ENCODE assay signal across 8 cellular contexts in genomic region chr6:41733349-41733706, GRCh38. TPM values are rescaled to one million over a fixed set of nuclear protein-coding genes. Genes with fewer than 3 reads are reported as not detected.
DNase-seq lines count a peak whose midpoint lies in the region; ATAC-seq and TF ChIP-seq lines count a peak whose summit lies in the region.

No MANE protein-coding gene starts in this region.

- H3K9ac ChIP-seq in BLaER1 treated with 17β-estradiol and CSF1 and Interleukin-3, amounts not matched to agents 10 nM and 100 nM, result peak overlapping the region; percentile 81 to 99 (median 95)

- H3K9me3 ChIP-seq in BLaER1 treated with 17β-estradiol and CSF1 and Interleukin-3, amounts not matched to agents 10 nM and 100 nM (replicated peaks in 1 of 11), result no peaks in the 10 kb centered on the region
- H3K9me3 ChIP-seq in KOPT-K1 (ENCODE audit: insufficient read depth, low read length, poor library complexity, severe bottlenecking), result no peaks in the 10 kb centered on the region
- no peaks in the 10 kb centered on the region for H3K9me3 ChIP-seq in MG63

- peak overlapping the region; percentile 77 to 98 (median 90) for H3K4me3 ChIP-seq in BLaER1 treated with 17β-estradiol and CSF1 and Interleukin-3, amounts not matched to agents 10 nM and 100 nM
- H3K4me3 ChIP-seq in dorsolateral prefrontal cortex, result peak overlapping the region; percentile 51 to 98 (median 85)
- H3K4me3 ChIP-seq in MG63, result no peak overlapping the region; the same call in 1 of the 2 replicates

- H3K27me3 Mint-ChIP-seq in nephron progenitor cell (ENCODE audit: low read depth, poor library complexity), result peaks cover 24% of the 10 kb centered on the region

- H3K27ac ChIP-seq in BLaER1 treated with 17β-estradiol and CSF1 and Interleukin-3, amounts not matched to agents 10 nM and 100 nM, result peak overlapping the region; percentile 44 to 100 (median 96)
- H3K27ac ChIP-seq in KOPT-K1 (ENCODE audit: low read depth, low read length, poor library complexity, severe bottlenecking) (peak overlapping the region; percentile 49), dorsolateral prefrontal cortex (peak overlapping the region; percentile 90 to 100 (median 99))

- peak overlapping the region; percentile 96 to 100 (median 99) for H3K4me2 ChIP-seq in BLaER1 treated with 17β-estradiol and CSF1 and Interleukin-3, amounts not matched to agents 10 nM and 100 nM

- intact Hi-C loops in dorsolateral prefrontal cortex (cut with DNase I), result loop anchor here in 1 of 2 donors (5.0 kb wide), 1 partner anchor 41 kb away; no protein-coding TSS in a partner anchor

- H3K9me3 Mint-ChIP-seq in nephron progenitor cell, result no peaks in the 10 kb centered on the region

- peak in 1 of 10 donors; percentile 47 for DNase-seq in dorsolateral prefrontal cortex
- DNase-seq in nephron progenitor cell, result no peak
- DNase-seq in MG63, result no peak
- DNase-seq in stimulated activated CD4-positive, alpha-beta T cell treated with anti-CD3 and anti-CD28 coated beads, Interleukin-12 subunit alpha, Interleukin-12 subunit beta, amount 100 ng/mL, for 4 hours, result no peak
- no peak for DNase-seq in NCI-H82 (lab: John Stamatoyannopoulos, UW)

- H3K27ac Mint-ChIP-seq in nephron progenitor cell, result no peak overlapping the region

- peak overlapping the region; percentile 84 for H3K4me3 Mint-ChIP-seq in nephron progenitor cell

- peaks cover 0 to 20% (median 4%) of the 10 kb centered on the region in 11 experiments; a peak in 8 of 22 replicates for H3K36me3 ChIP-seq in BLaER1 treated with 17β-estradiol and CSF1 and Interleukin-3, amounts not matched to agents 10 nM and 100 nM
- no peaks in the 10 kb centered on the region for H3K36me3 ChIP-seq in KOPT-K1 (ENCODE audit: insufficient read depth, low read length)
- no peaks in the 10 kb centered on the region for H3K36me3 ChIP-seq in MG63

- H3K4me1 Mint-ChIP-seq in nephron progenitor cell, result peaks cover 26% of the 10 kb centered on the region

- no peaks in the 10 kb centered on the region for H3K27me3 ChIP-seq in BLaER1 treated with 17β-estradiol and CSF1 and Interleukin-3, amounts not matched to agents 10 nM and 100 nM
- H3K27me3 ChIP-seq in dorsolateral prefrontal cortex (no peaks in the 10 kb centered on the region), MG63 (no peaks in the 10 kb centered on the region)

- no peaks in the 10 kb centered on the region for H3K36me3 Mint-ChIP-seq in nephron progenitor cell (ENCODE audit: low read depth)

- no peak for ATAC-seq in HG03280 (IDR thresholded peaks at IDR 0.05; ENCODE audit: unreplicated experiment)

- H4K20me1 ChIP-seq in BLaER1 treated with 17β-estradiol and CSF1 and Interleukin-3, amounts not matched to agents 10 nM and 100 nM, result peaks cover 5 to 53% (median 16%) of the 10 kb centered on the region in 11 experiments; a peak in 15 of 22 replicates

- no peak for TF ChIP-seq CTCF in dorsolateral prefrontal cortex (IDR thresholded peaks at IDR 0.05 in 54 of 56, conservative IDR thresholded peaks at IDR 0.05 in 2 of 56; ENCODE audit: low read depth in 1 of 56, partially characterized antibody in 56 of 56)
- TF ChIP-seq CTCF in nephron progenitor cell (IDR thresholded peaks at IDR 0.05), result no peak

- H3K4me1 ChIP-seq in BLaER1 treated with 17β-estradiol and CSF1 and Interleukin-3, amounts not matched to agents 10 nM and 100 nM, result peaks cover 59 to 71% (median 64%) of the 10 kb centered on the region in 10 experiments

RNA-seq across cellular contexts. Expression of gene TFEB, which starts 2.1 kb away (rescaled TPM):
- total RNA-seq in dorsolateral prefrontal cortex, result 100 to 1,000 TPM in 2 of 120 experiments, 10 to 100 TPM in 118; 13.9 to 125 (median 40.5) TPM
- total RNA-seq in MG63 (2014; rRNA removed; shearing (Covaris generic); ENCODE audit: low replicate concordance), result 4.4 and 5.2 TPM in 2 replicates

RNA-seq across cellular contexts. Expression of gene PGC, which starts 13.9 kb away (rescaled TPM):
- 1 to 10 TPM in 11 of 120 experiments, under 1 TPM in 26, not detected in 83; 0.38 to 2.2 (median 0.64) TPM for total RNA-seq in dorsolateral prefrontal cortex
- not detected in 2 replicates for total RNA-seq in MG63 (2014; rRNA removed; shearing (Covaris generic); ENCODE audit: low replicate concordance)

RNA-seq across cellular contexts. Expression of gene FRS3, which starts 46.4 kb away (rescaled TPM):
- total RNA-seq in dorsolateral prefrontal cortex, result 10 to 100 TPM; 20.4 to 52.8 (median 33.0) TPM
- total RNA-seq in MG63 (2014; rRNA removed; shearing (Covaris generic); ENCODE audit: low replicate concordance), result 0.49 TPM in 1 of 2 replicates, not detected in the other

RNA-seq across cellular contexts. Expression of gene PRICKLE4, which starts 47.3 kb away (rescaled TPM):
- 1 to 10 TPM in 71 of 120 experiments, under 1 TPM in 17, not detected in 32; 0.36 to 9.2 (median 2.1) TPM for total RNA-seq in dorsolateral prefrontal cortex
- total RNA-seq in MG63 (2014; rRNA removed; shearing (Covaris generic); ENCODE audit: low replicate concordance), result not detected in 2 replicates

RNA-seq across cellular contexts. Expression of gene TOMM6, which starts 54.2 kb away (rescaled TPM):
- total RNA-seq in dorsolateral prefrontal cortex, result 100 to 1,000 TPM in 56 of 120 experiments, 10 to 100 TPM in 64; 67.4 to 141 (median 99.4) TPM
- 125 and 201 TPM in 2 replicates for total RNA-seq in MG63 (2014; rRNA removed; shearing (Covaris generic); ENCODE audit: low replicate concordance)

Comparison
In these comparisons a context has a peak if more than half of its experiments do, and no peak if none do; other contexts are left out.
1. H3K27ac ChIP-seq: peak in every context shown above with its lines; median percentile 99 in dorsolateral prefrontal cortex; 96 in BLaER1 treated with 17β-estradiol and CSF1 and Interleukin-3, amounts not matched to agents 10 nM and 100 nM; 49 in KOPT-K1.
2. RNA of gene FRS3, which starts 46.4 kb away (total RNA-seq): 20.4 to 52.8 TPM in dorsolateral prefrontal cortex; 0.49 TPM in MG63; every median in the first group is over 10 times any median in the second.